15 cellular contexts compared by ENCODE assay signal in the genomic region with DNA sequence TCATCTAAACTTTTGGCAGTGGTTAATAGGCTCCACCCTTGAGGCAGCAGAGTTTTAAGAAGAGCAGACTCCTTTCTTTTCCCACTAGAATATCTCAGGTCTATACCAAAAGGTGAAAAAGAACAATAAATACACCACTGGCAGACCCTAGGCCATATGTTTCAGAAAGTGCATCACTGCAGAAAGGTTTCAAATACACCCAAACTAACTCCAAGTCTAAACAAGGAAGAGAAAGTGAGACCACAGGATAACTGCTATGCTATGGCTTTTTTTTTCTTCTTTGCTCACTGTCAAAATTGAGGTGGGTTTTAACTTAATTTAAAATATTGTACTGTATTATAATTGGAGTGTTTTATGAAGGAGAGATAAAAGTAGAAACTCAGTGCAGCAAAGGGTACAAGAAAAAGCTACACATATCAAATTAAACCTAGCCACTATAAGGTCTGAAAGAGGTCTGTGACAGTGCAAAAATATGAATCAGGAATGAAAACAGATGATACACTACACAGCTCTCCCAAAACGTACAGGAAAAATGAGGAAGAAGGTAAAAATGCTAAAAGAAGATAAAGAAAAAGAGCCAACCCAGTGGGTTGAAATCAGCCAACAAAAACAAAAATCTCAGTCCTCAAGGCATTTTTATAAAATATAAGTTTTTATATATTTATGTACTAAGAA. TPM values are rescaled to one million over a fixed set of nuclear protein-coding genes. Genes with fewer than 3 reads are reported as not detected.
DNase-seq lines count a peak whose midpoint lies in the region; ATAC-seq, FAIRE-seq and TF ChIP-seq lines count a peak whose summit lies in the region.
"Had no signal": no experiment of that assay in that cellular context is flagged by ENCODE, and none has a peak within 500 bp of the region (broad histone marks: within the 10 kb centered on the region; RNA-seq: fewer than 3 reads in every experiment).

No MANE protein-coding gene starts in this region.

- BruUV-seq in OCI-LY7 (replicated peaks; lab: Mats Ljungman, UMichigan), result no TSS peak

- intact Hi-C loops in OCI-LY7 (cut with micrococcal nuclease; ENCODE audit: unreplicated experiment), result no loop called here

- peaks cover 28% of the 10 kb centered on the region for H3K36me3 ChIP-seq in ACC112 (ENCODE audit: insufficient read depth, low read length)
- peaks cover 4 to 64% of the 10 kb centered on the region in 2 experiments for H3K36me3 ChIP-seq in SK-N-SH (replicated peaks in 1 of 2; ENCODE audit: control insufficient read depth in 1 of 2, insufficient read depth in 2 of 2, low read length in 1 of 2)
- H3K36me3 ChIP-seq in OCI-LY7 (ENCODE audit: insufficient read depth, low read length), result peaks cover 68% of the 10 kb centered on the region

- H3K4me3 ChIP-seq in ACC112 (ENCODE audit: low read depth, low read length) (0 out of 2 replicates have a peak overlapping the region, but pooled peaks have one; percentile 13), SK-N-SH (ENCODE audit: low read depth in 2 of 2, low read length in 1 of 2) (no peak overlapping the region), OCI-LY7 (ENCODE audit: low read depth, low read length, poor library complexity, severe bottlenecking) (no peak overlapping the region)

- peaks cover 22% of the 10 kb centered on the region for H3K4me1 Mint-ChIP-seq in chondrocyte (ENCODE audit: low read depth)
- H3K4me1 Mint-ChIP-seq: neural crest cell had no signal

- H3K9me3 Mint-ChIP-seq in chondrocyte (ENCODE audit: low read depth), result peaks cover 4% of the 10 kb centered on the region

- no peak for ATAC-seq in HG03045 (IDR thresholded peaks at IDR 0.05; ENCODE audit: unreplicated experiment)

- no peak for TF ChIP-seq CTCF in SK-N-SH (IDR thresholded peaks at IDR 0.05)
- TF ChIP-seq CTCF in chondrocyte (IDR thresholded peaks at IDR 0.05), result no peak
- no peak for TF ChIP-seq CTCF in OCI-LY7 (conservative IDR thresholded peaks at IDR 0.05; ENCODE audit: low read length)

- peaks cover 32% of the 10 kb centered on the region for H4K20me1 ChIP-seq in SK-N-SH (ENCODE audit: insufficient read depth)
- no peaks in the 10 kb centered on the region for H4K20me1 ChIP-seq in OCI-LY7 (ENCODE audit: insufficient read depth, low read length)

- H2AFZ ChIP-seq in ACC112 (ENCODE audit: low read length, unreplicated experiment) (no peak overlapping the region), SK-N-SH (ENCODE audit: low read depth) (no peak overlapping the region), OCI-LY7 (ENCODE audit: low read length) (no peak overlapping the region)

- H3K79me2 ChIP-seq in ACC112 (ENCODE audit: control insufficient read depth, insufficient read depth, low read length, unreplicated experiment) (peaks cover 57% of the 10 kb centered on the region), SK-N-SH (ENCODE audit: insufficient read depth) (peaks cover 93% of the 10 kb centered on the region), OCI-LY7 (ENCODE audit: insufficient read depth, low read depth, low read length) (peaks cover 22% of the 10 kb centered on the region; the same call in 1 of the 2 replicates)

- H3K27ac Mint-ChIP-seq in chondrocyte (ENCODE audit: unreplicated experiment), result peak overlapping the region; percentile 84

- peak; percentile 61 for FAIRE-seq in GM19239 (lab: Jason Lieb, UNC)

- H3K9ac ChIP-seq in SK-N-SH, result peak overlapping the region; percentile 22; the same call in 1 of the 2 replicates

- no peak for TF ChIP-seq RAD21 in SK-N-SH (IDR thresholded peaks at IDR 0.05; ENCODE audit: low read length)

- H3K4me2 ChIP-seq in SK-N-SH (peak overlapping the region; percentile 39; the same call in 1 of the 2 replicates), OCI-LY7 (ENCODE audit: low read length) (no peak overlapping the region)

- H3K27me3 ChIP-seq in ACC112 (ENCODE audit: insufficient read depth, low read length) (no peaks in the 10 kb centered on the region), SK-N-SH (ENCODE audit: insufficient read depth) (no peaks in the 10 kb centered on the region)

- H3K9me3 ChIP-seq in SK-N-SH (peaks cover 4% of the 10 kb centered on the region; the same call in 1 of the 2 replicates), OCI-LY7 (ENCODE audit: low read length) (peaks cover 21% of the 10 kb centered on the region; the same call in 1 of the 2 replicates)

- H3K4me1 ChIP-seq in ACC112 (ENCODE audit: control insufficient read depth, insufficient read depth, low read length, unreplicated experiment) (peaks cover 22% of the 10 kb centered on the region), SK-N-SH (ENCODE audit: control insufficient read depth in 1 of 2, insufficient read depth in 2 of 2, low read depth in 1 of 2, low read length in 1 of 2) (peaks cover 8 to 19% of the 10 kb centered on the region in 2 experiments; a peak in 3 of 4 replicates), OCI-LY7 (ENCODE audit: insufficient read depth, low read length, poor library complexity, severe bottlenecking) (peaks cover 9% of the 10 kb centered on the region)

- no peaks in the 10 kb centered on the region for H3K27me3 Mint-ChIP-seq in chondrocyte (ENCODE audit: low read depth)
- H3K27me3 Mint-ChIP-seq: IgD-negative memory B cell had no signal

- no peak for TF ChIP-seq EP300 in SK-N-SH (IDR thresholded peaks at IDR 0.05; ENCODE audit: borderline replicate concordance in 1 of 2, low read depth in 1 of 2, low read length in 1 of 2)

- CTCF ChIA-PET in SK-N-SH (lab: Yijun Ruan, JAX) (interaction anchor here (0.7 to 1.0 kb wide), 2 partner anchors 10 to 72 kb away, joined by 3 to 4 read pairs; no protein-coding TSS in a partner anchor), OCI-LY7 (lab: Charles Lee; ENCODE audit: unreplicated experiment) (no interaction called here)

- 3% methylated on average over 1 of the region's 1 CpG for WGBS in SK-N-SH (ENCODE audit: low lambda C conversion rate)

- H3K9me2 ChIP-seq in SK-N-SH, result no peaks in the 10 kb centered on the region
- no peaks in the 10 kb centered on the region for H3K9me2 ChIP-seq in OCI-LY7 (ENCODE audit: insufficient read depth, low read length)

- H3K4me3 Mint-ChIP-seq in chondrocyte (ENCODE audit: unreplicated experiment), result no peak overlapping the region
- H3K4me3 Mint-ChIP-seq: neural crest cell had no signal

- POLR2A ChIA-PET in SK-N-SH (lab: Yijun Ruan, JAX), result no interaction called here
- POLR2A ChIA-PET in OCI-LY7 (lab: Charles Lee), result interaction anchor here (0.6 to 1.0 kb wide), 2 partner anchors 9 to 12 kb away, joined by 3 read pairs; partner anchors contain the start of gene SNX4

- peak overlapping the region; percentile 46 for H3K27ac ChIP-seq in ACC112 (ENCODE audit: low read depth, low read length)
- H3K27ac ChIP-seq in SK-N-SH (ENCODE audit: low read depth in 2 of 2, low read length in 1 of 2), result peak overlapping the region; percentile 61 to 75
- no peak overlapping the region for H3K27ac ChIP-seq in OCI-LY7 (ENCODE audit: low read depth, low read length, poor library complexity, severe bottlenecking)
- H3K27ac ChIP-seq: C4-2B, WERI-Rb-1 had no signal

- DNase-seq in GM19239 (ENCODE audit: insufficient read length, low spot score) (no peak), SK-N-SH (peak; percentile 7), chondrocyte (ENCODE audit: low spot score) (no peak), OCI-LY7 (ENCODE audit: low spot score) (no peak), NCI-H1436 treated with DMSO at 0.1 percent for 48 hours (lab: John Stamatoyannopoulos, UW) (no peak), cerebellum (ENCODE audit: low spot score) (no peak)
- DNase-seq: activated gamma-delta T cell, foreskin melanocyte, GOT3, WERI-Rb-1 had no signal

- H3F3A ChIP-seq in SK-N-SH (replicated peaks; ENCODE audit: insufficient read depth), result peaks cover 44% of the 10 kb centered on the region

- H3K36me3 Mint-ChIP-seq in chondrocyte (ENCODE audit: low read depth), result peaks cover 15% of the 10 kb centered on the region

TF ChIP-seq in SK-N-SH, 30 proteins besides CTCF, POLR2A, EP300 and RAD21:
- TF ChIP-seq NRF1 (IDR thresholded peaks at IDR 0.05; ENCODE audit: low read depth, low read length), result no peak
- no peak for TF ChIP-seq GATA2 (CRISPR knock-in tag; IDR thresholded peaks at IDR 0.05)
- no peak for TF ChIP-seq MEF2A (IDR thresholded peaks at IDR 0.05; ENCODE audit: borderline replicate concordance, low read depth)
- TF ChIP-seq EZH2phosphoT487 (IDR thresholded peaks at IDR 0.05; ENCODE audit: borderline replicate concordance, low read depth), result no peak
- no peak for TF ChIP-seq RXRA (IDR thresholded peaks at IDR 0.05; ENCODE audit: borderline replicate concordance, low read depth)
- TF ChIP-seq CHD2 (IDR thresholded peaks at IDR 0.05; ENCODE audit: low read length, partially characterized antibody), result no peak

RNA-seq across cellular contexts. Expression of gene SNX4, which starts 8.4 kb away (rescaled TPM):
- 5.1 and 7.6 TPM in 2 replicates for polyA plus RNA-seq in SK-N-SH (2012; rRNA removed)
- polyA plus RNA-seq in SK-N-SH (2012; cell fraction: cytosol; rRNA removed), result 9.7 and 13.2 TPM in 2 replicates
- polyA plus RNA-seq in SK-N-SH (2012; cell fraction: nucleus; rRNA removed), result 3.1 and 7.0 TPM in 2 replicates
- total RNA-seq in chondrocyte (40.3 to 41.0 TPM (median 40.9 TPM) in 3 replicates), OCI-LY7 (2022) (33.5 and 38.9 TPM in 2 replicates), cerebellum (49.3 TPM)
- 28.2 and 43.2 TPM in 2 replicates for total RNA-seq in OCI-LY7 (2014; rRNA removed; shearing (Covaris generic))
